In genomic region chr9:131739988-131740648, GRCh38 we compare ENCODE assay signal across 8 cellular contexts. TPM values are rescaled to one million over a fixed set of nuclear protein-coding genes. Genes with fewer than 3 reads are reported as not detected.
DNase-seq lines count a peak whose midpoint lies in the region; ATAC-seq and TF ChIP-seq lines count a peak whose summit lies in the region.

A gene with protein sequence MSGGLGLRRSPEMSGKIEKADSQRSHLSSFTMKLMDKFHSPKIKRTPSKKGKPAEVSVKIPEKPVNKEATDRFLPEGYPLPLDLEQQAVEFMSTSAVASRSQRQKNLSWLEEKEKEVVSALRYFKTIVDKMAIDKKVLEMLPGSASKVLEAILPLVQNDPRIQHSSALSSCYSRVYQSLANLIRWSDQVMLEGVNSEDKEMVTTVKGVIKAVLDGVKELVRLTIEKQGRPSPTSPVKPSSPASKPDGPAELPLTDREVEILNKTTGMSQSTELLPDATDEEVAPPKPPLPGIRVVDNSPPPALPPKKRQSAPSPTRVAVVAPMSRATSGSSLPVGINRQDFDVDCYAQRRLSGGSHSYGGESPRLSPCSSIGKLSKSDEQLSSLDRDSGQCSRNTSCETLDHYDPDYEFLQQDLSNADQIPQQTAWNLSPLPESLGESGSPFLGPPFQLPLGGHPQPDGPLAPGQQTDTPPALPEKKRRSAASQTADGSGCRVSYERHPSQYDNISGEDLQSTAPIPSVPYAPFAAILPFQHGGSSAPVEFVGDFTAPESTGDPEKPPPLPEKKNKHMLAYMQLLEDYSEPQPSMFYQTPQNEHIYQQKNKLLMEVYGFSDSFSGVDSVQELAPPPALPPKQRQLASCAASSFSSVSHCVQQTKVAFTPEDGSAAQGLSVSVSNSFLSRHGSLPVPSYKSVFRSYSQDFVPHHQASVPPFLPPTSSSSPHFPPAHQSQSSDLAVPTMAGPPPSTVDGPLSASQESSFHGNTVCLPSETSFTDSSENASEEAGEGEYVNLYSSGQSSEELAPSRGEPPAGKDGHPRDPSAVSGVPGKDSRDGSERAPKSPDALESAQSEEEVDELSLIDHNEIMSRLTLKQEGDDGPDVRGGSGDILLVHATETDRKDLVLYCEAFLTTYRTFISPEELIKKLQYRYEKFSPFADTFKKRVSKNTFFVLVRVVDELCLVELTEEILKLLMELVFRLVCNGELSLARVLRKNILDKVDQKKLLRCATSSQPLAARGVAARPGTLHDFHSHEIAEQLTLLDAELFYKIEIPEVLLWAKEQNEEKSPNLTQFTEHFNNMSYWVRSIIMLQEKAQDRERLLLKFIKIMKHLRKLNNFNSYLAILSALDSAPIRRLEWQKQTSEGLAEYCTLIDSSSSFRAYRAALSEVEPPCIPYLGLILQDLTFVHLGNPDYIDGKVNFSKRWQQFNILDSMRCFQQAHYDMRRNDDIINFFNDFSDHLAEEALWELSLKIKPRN (N-terminal part only) (minus strand): TSS chr9:131740076. CDS start chr9:131739830, 246 bp downstream.

- ATAC-seq in GM19035 (IDR thresholded peaks at IDR 0.05; ENCODE audit: unreplicated experiment): peak; percentile 66

- intact Hi-C loops in T-helper 2 cell treated with Interferon-gamma antibody and Interleukin-4, amounts not matched to agents 100 ng/mL and 5 ng/mL, for 36 hours (cut with micrococcal nuclease): loop anchor here (1.0 to 10.0 kb wide), 3 partner anchors 9 to 465 kb away; partner anchors contain the start of gene FAM78A

- peak within 1 kb of the TSS; percentile 48 for H3K4me3 ChIP-seq in astrocyte of the cerebellum (ENCODE audit: low read depth, low read length)
- H3K4me3 ChIP-seq in iPS-11a (ENCODE audit: low read depth, low read length): peak within 1 kb of the TSS; percentile 70
- H3K4me3 ChIP-seq in skeletal muscle satellite cell (ENCODE audit: low read length): peak within 1 kb of the TSS; percentile 71

- DNase-seq in AML-193 (lab: John Stamatoyannopoulos, UW) (peak; percentile 29 to 39), HT-29 (ENCODE audit: low spot score) (peak; percentile 24), astrocyte of the cerebellum (ENCODE audit: low read depth) (no peak), SHP77 treated with DMSO at 0.1 percent for 48 hours (lab: John Stamatoyannopoulos, UW) (no peak)

- peak; percentile 66 for TF ChIP-seq CTCF in astrocyte of the cerebellum (IDR thresholded peaks at IDR 0.05; ENCODE audit: low read depth, low read length, missing control alignments)

- H3K4me1 ChIP-seq in skeletal muscle satellite cell (ENCODE audit: control insufficient read depth, insufficient read depth, low read length): peaks cover 25% of the 10 kb centered on the region

- no peaks in the 10 kb centered on the region for H3K27me3 ChIP-seq in skeletal muscle satellite cell (ENCODE audit: control insufficient read depth, insufficient read depth, low read length)

- no peaks in the 10 kb centered on the region for H3K36me3 ChIP-seq in skeletal muscle satellite cell (ENCODE audit: insufficient read depth, low read length)

- H3K9ac ChIP-seq in skeletal muscle satellite cell (ENCODE audit: low read depth, low read length): peak within 1 kb of the TSS; percentile 79

- in situ Hi-C loops in astrocyte of the cerebellum (cut with HindIII; ENCODE audit: low sequenced_read_pairs): no loop called here

- peak within 1 kb of the TSS; percentile 86 for H3K4me2 ChIP-seq in skeletal muscle satellite cell (ENCODE audit: low read length)

- H3K9me3 ChIP-seq in skeletal muscle satellite cell (replicated peaks; ENCODE audit: low read length): no peaks in the 10 kb centered on the region

RNA-seq across cellular contexts. Expression of the gene that starts here (rescaled TPM):
- total RNA-seq in HT-29 (2014; rRNA removed; shearing (Covaris generic)): 15.7 and 15.8 TPM in 2 replicates
- total RNA-seq in T-helper 2 cell treated with Interferon-gamma antibody and Interleukin-4, amounts not matched to agents 100 ng/mL and 5 ng/mL, for 36 hours: 129 and 131 TPM in 2 replicates
- 13.7 and 24.7 TPM in 2 replicates for total RNA-seq in skeletal muscle satellite cell (2012; rRNA removed)

Comparison
In these comparisons a context has a peak if more than half of its experiments do, and no peak if none do; other contexts are left out.
1. DNase-seq: peak in AML-193 (2 of 2) and HT-29 (single experiment); none in astrocyte of the cerebellum (single experiment) and SHP77 treated with DMSO at 0.1 percent for 48 hours (single experiment).
2. Peak in every context shown above with its lines, with median percentiles within 50 percentile points of each other: H3K4me3 ChIP-seq.